In the genomic region with DNA sequence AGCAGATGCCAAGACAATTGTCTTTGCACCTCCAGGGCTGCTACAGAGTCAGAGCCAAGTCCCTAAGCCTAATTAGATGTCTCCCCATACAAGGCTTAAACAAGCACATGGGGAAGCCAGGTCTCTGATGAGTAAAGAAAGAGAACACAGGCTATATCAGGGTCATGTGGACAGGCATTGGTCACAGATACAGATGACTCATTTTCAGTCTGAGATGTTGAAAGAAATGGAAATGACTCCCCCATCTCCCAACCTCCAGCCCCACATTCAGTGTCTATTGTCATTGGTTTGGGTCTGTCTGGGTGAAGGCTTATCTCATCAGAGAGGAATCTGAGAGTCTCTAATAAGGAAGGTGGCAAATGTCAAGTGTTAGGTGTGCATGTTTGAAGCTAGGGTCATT, we compare ENCODE assay signal across 18 cellular contexts.
DNase-seq lines count a peak whose midpoint lies in the region; ATAC-seq and TF ChIP-seq lines count a peak whose summit lies in the region.
"Had no signal": no experiment of that assay in that cellular context is flagged by ENCODE, and none has a peak within 500 bp of the region (broad histone marks: within the 10 kb centered on the region; RNA-seq: fewer than 3 reads in every experiment).

No MANE protein-coding gene starts in this region.

- no peaks in the 10 kb centered on the region for H3K36me3 ChIP-seq in mammary epithelial cell (ENCODE audit: insufficient read depth, low read length)
- H3K36me3 ChIP-seq: prostate gland, upper lobe of left lung had no signal

- intact Hi-C loops in mammary epithelial cell (cut with micrococcal nuclease) = no loop called here

- CTCF ChIA-PET in mammary epithelial cell (lab: Charles Lee; ENCODE audit: low non-redundant PET) = no interaction called here

- H3K4me1 ChIP-seq in mammary epithelial cell (ENCODE audit: insufficient read depth, low read length) = no peaks in the 10 kb centered on the region
- H3K4me1 ChIP-seq: prostate gland had no signal

- H3K9me3 ChIP-seq in mammary epithelial cell (replicated peaks; ENCODE audit: insufficient read depth, low read length) = no peaks in the 10 kb centered on the region
- H3K9me3 ChIP-seq: prostate gland, upper lobe of left lung had no signal

- in situ Hi-C loops in mammary epithelial cell (cut with MboI; ENCODE audit: low sequenced_read_pairs in 2 of 2) = no loop called here

- no peak overlapping the region for H2AFZ ChIP-seq in mammary epithelial cell (ENCODE audit: low read depth, low read length)

- no peaks in the 10 kb centered on the region for H4K20me1 ChIP-seq in mammary epithelial cell (ENCODE audit: insufficient read depth, low read length)

- dilution Hi-C loops in mammary epithelial cell (cut with HindIII; ENCODE audit: low sequenced_read_pairs) = no loop called here

- no peaks in the 10 kb centered on the region for H3K79me2 ChIP-seq in mammary epithelial cell (ENCODE audit: insufficient read depth, low read length)

- H3K27me3 ChIP-seq in mammary epithelial cell (ENCODE audit: insufficient read depth, low read length) = no peaks in the 10 kb centered on the region
- H3K27me3 ChIP-seq: upper lobe of left lung had no signal

- no peak overlapping the region for H3K4me2 ChIP-seq in mammary epithelial cell (ENCODE audit: insufficient read depth, low read depth, low read length)

- no peak overlapping the region for H3K4me3 ChIP-seq in mammary epithelial cell (replicated peaks in 1 of 3; ENCODE audit: insufficient read depth in 1 of 3, low read depth in 2 of 3, low read length in 3 of 3)
- H3K4me3 ChIP-seq: dorsolateral prefrontal cortex, prostate gland, upper lobe of left lung had no signal

- H3K27ac ChIP-seq in mammary epithelial cell (ENCODE audit: insufficient read depth, low read depth, low read length) = no peak overlapping the region
- H3K27ac ChIP-seq: dorsolateral prefrontal cortex, prostate gland, RWPE1, upper lobe of left lung had no signal

- no peak overlapping the region for H3K9ac ChIP-seq in mammary epithelial cell (ENCODE audit: insufficient read depth, low read length)

- DNase-seq in Daoy (ENCODE audit: low read depth) (peak; percentile 72), M059J (ENCODE audit: low read depth) (peak; percentile 0), mammary epithelial cell (peak; percentile 10), kidney glomerular epithelial cell (lab: John Stamatoyannopoulos, UW) (peak; percentile 33), foreskin melanocyte (no peak)
- DNase-seq: AML-193; dorsolateral prefrontal cortex; foreskin fibroblast; kidney; NCI-H1105 treated with DMSO at 0.1 percent for 48 hours; NCI-H446; stimulated activated CD8-positive, alpha-beta memory T cell treated with anti-CD3 and anti-CD28 coated beads, Interleukin-4, amount 100 ng/mL, for 48 hours; upper lobe of left lung had no signal

- TF ChIP-seq CTCF in mammary epithelial cell (conservative IDR thresholded peaks at IDR 0.05 in 1 of 2, IDR thresholded peaks at IDR 0.05 in 1 of 2; ENCODE audit: extremely low read depth in 1 of 2, insufficient read depth in 1 of 2, low read depth in 1 of 2, low read length in 2 of 2) = no peak

- no TSS peak for BruUV-seq in mammary epithelial cell (replicated peaks; lab: Mats Ljungman, UMichigan)

- ATAC-seq in HG02870 (IDR thresholded peaks at IDR 0.05; ENCODE audit: unreplicated experiment) = no peak
- ATAC-seq in GM21529 (IDR thresholded peaks at IDR 0.05; ENCODE audit: unreplicated experiment) = no peak
- ATAC-seq in HG03025 (IDR thresholded peaks at IDR 0.05; ENCODE audit: low FRiP score, unreplicated experiment) = no peak
